Comparison of ENCODE assay signal across 15 cellular contexts in the genomic region with DNA sequence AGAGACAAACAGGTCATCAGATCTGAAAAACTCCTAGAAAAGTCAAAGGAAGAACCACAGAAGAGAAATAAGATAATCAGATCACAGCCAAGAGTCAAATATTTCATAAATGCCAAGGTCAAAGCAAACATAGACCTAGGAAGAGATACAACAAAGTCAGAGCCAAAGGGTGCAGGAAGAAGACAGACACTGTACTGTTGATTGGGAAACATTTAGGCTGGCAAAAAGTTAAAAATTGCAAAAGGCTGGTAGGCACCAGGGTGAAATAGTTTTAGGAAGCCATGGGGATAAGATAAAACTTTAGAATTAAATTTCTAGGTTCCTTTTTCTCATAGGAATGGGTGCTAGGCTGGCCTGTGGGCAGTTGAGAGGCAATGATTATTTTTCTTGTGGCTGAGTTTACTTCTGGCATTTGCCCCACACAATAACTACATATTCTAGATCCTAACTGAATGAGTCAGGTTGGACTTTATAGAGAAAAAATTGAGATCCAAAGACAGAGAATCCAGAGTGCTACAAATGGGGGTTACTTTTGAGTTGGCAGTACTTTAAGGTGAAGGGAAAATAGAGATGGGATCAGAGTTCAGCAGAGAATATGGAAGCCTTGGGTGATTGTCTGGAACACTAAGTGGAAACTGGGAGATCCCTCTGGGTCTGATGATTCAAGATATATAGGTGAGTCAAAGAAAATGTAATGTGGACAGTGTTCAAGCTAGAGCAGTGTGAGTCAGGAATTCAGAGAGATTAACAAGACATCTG.
DNase-seq lines count a peak whose midpoint lies in the region; ATAC-seq, FAIRE-seq and TF ChIP-seq lines count a peak whose summit lies in the region.
"Had no signal": no experiment of that assay in that cellular context is flagged by ENCODE, and none has a peak within 500 bp of the region (broad histone marks: within the 10 kb centered on the region; RNA-seq: fewer than 3 reads in every experiment).

No MANE protein-coding gene starts in this region.

- H3K4me3 ChIP-seq in ACC112 (ENCODE audit: low read depth, low read length) (peak overlapping the region; percentile 46; the same call in 1 of the 2 replicates), bronchial epithelial cell (ENCODE audit: low read depth, low read length) (no peak overlapping the region), right lobe of liver (no peak overlapping the region)
- H3K4me3 ChIP-seq: left lung, transverse colon had no signal

- H3K4me1 ChIP-seq in ACC112 (ENCODE audit: control insufficient read depth, insufficient read depth, low read length, unreplicated experiment), result peaks cover 81% of the 10 kb centered on the region
- peaks cover 0 to 32% (median 5%) of the 10 kb centered on the region in 4 donors for H3K4me1 ChIP-seq in right lobe of liver
- H3K4me1 ChIP-seq: left lung, transverse colon had no signal

- H3K9me3 ChIP-seq in right lobe of liver, result no peaks in the 10 kb centered on the region
- H3K9me3 ChIP-seq: left lung, transverse colon had no signal

- H3K79me2 ChIP-seq in ACC112 (ENCODE audit: control insufficient read depth, insufficient read depth, low read length, unreplicated experiment), result no peaks in the 10 kb centered on the region

- no peak for FAIRE-seq in bronchial epithelial cell (lab: Jason Lieb, UNC)

- H3K27me3 ChIP-seq in ACC112 (ENCODE audit: insufficient read depth, low read length) (no peaks in the 10 kb centered on the region), bronchial epithelial cell (ENCODE audit: control insufficient read depth, insufficient read depth, low read length) (no peaks in the 10 kb centered on the region), right lobe of liver (no peaks in the 10 kb centered on the region)
- H3K27me3 ChIP-seq: left lung, transverse colon had no signal

- no peaks in the 10 kb centered on the region for H3K36me3 ChIP-seq in ACC112 (ENCODE audit: insufficient read depth, low read length)
- H3K36me3 ChIP-seq in bronchial epithelial cell (ENCODE audit: control insufficient read depth, insufficient read depth, low read length), result no peaks in the 10 kb centered on the region
- H3K36me3 ChIP-seq in right lobe of liver, result no peaks in the 10 kb centered on the region
- H3K36me3 ChIP-seq: left lung, transverse colon had no signal

- peak overlapping the region; percentile 69 for H2AFZ ChIP-seq in ACC112 (ENCODE audit: low read length, unreplicated experiment)

- ATAC-seq in right lobe of liver, result peak; percentile 64 to 73 (median 72)
- no peak for ATAC-seq in HG03095 (IDR thresholded peaks at IDR 0.05; ENCODE audit: unreplicated experiment)
- ATAC-seq: left lung had no signal

- no peak for TF ChIP-seq POLR2A in right lobe of liver (IDR thresholded peaks at IDR 0.05)

- DNase-seq in M059J (ENCODE audit: low read depth) (peak; percentile 90), bronchial epithelial cell (ENCODE audit: low read depth) (peak; percentile 91), right lobe of liver (no peak), NCI-H1436 treated with DMSO at 0.1 percent for 48 hours (lab: John Stamatoyannopoulos, UW) (no peak), iPS-NIHi7 (ENCODE audit: extremely low spot score) (no peak), NOMO-1 (lab: John Stamatoyannopoulos, UW; ENCODE audit: unreplicated experiment in 2 of 2) (no peak)
- DNase-seq: activated CD8-positive, alpha-beta memory T cell treated with anti-CD3 and anti-CD28 coated beads for 24 hours; activated naive CD4-positive, alpha-beta T cell treated with anti-CD3 and anti-CD28 coated beads for 36 hours; left lung; MV-4-11; NCI-H2227 treated with DMSO at 0.1 percent for 48 hours; stimulated activated CD4-positive, alpha-beta T cell treated with anti-CD3 and anti-CD28 coated beads, Interleukin-12 subunit alpha, Interleukin-12 subunit beta, amount 100 ng/mL, for 4 hours; transverse colon had no signal

- intact Hi-C loops in right lobe of liver (cut with DNase I), result no loop called here

- no peak for TF ChIP-seq CTCF in bronchial epithelial cell (IDR thresholded peaks at IDR 0.05; ENCODE audit: insufficient read depth, low read length, severe bottlenecking)
- TF ChIP-seq CTCF in right lobe of liver (IDR thresholded peaks at IDR 0.05), result no peak

- H3K27ac ChIP-seq in ACC112 (ENCODE audit: low read depth, low read length) (peak overlapping the region; percentile 91), right lobe of liver (peak overlapping the region in 1 of 3 donors; percentile 44)
- H3K27ac ChIP-seq: left lung, transverse colon had no signal

Comparison
In these comparisons a context has a peak if more than half of its experiments do, and no peak if none do; other contexts are left out.
1. DNase-seq: peak in M059J (single experiment) and bronchial epithelial cell (single experiment); none in right lobe of liver (0 of 3), NCI-H1436 treated with DMSO at 0.1 percent for 48 hours (single experiment), iPS-NIHi7 (single experiment) and NOMO-1 (0 of 2).